In genomic region chrX:34557733-34558132, GRCh38 we compare ENCODE assay signal across 21 cellular contexts.
"Had no signal": no experiment of that assay in that cellular context is flagged by ENCODE, and none has a peak within 500 bp of the region (broad histone marks: within the 10 kb centered on the region; RNA-seq: fewer than 3 reads in every experiment).

No MANE protein-coding gene starts in this region.

- DNase-seq: activated CD4-positive, alpha-beta memory T cell treated with anti-CD3 and anti-CD28 coated beads, Interleukin-2, amount 10 ng/mL, durations not matched to agents 7 days and 5 days; activated CD4-positive, alpha-beta T cell treated with anti-CD3 and anti-CD28 coated beads, Interleukin-2, amount 50 U/mL, for 1 hour; activated CD4-positive, CD25-positive, alpha-beta regulatory T cell; activated gamma-delta T cell treated with Interleukin-2 at 50 U/mL for 16 hours; activated naive CD4-positive, alpha-beta T cell treated with anti-CD3 and anti-CD28 coated beads, Interleukin-2, amount 10 ng/mL, durations not matched to agents 7 days and 5 days; activated naive CD8-positive, alpha-beta T cell treated with anti-CD3 and anti-CD28 coated beads for 36 hours; activated T-cell treated with anti-CD3 and anti-CD28 coated beads, Interleukin-2, amount 50 U/mL, for 72 hours; Kasumi-1; NCI-H1105 treated with DMSO at 0.1 percent for 48 hours; NCI-H1436 treated with DMSO at 0.1 percent for 48 hours; NCI-H187; NCI-H2081; NCI-H446; NCI-H524; PC-3; SHP77; T-helper 17 cell; T-helper 9 cell had no signal

- H3K27ac Mint-ChIP-seq: activated CD4-positive, alpha-beta memory T cell treated with anti-CD3 and anti-CD28 coated beads, Interleukin-2, amount 10 ng/mL, durations not matched to agents 7 days and 5 days; activated naive CD4-positive, alpha-beta T cell treated with anti-CD3 and anti-CD28 coated beads, Interleukin-2, amount 10 ng/mL, durations not matched to agents 7 days and 5 days; activated naive CD8-positive, alpha-beta T cell treated with anti-CD3 and anti-CD28 coated beads for 36 hours; activated T-cell treated with anti-CD3 and anti-CD28 coated beads, Interleukin-2, amount 50 U/mL, for 72 hours; activated T-helper 2 cell treated with anti-CD3 and anti-CD28 coated beads, Interferon-gamma antibody, Interleukin-2, Interleukin-4, amounts not matched to agents 10 μg/mL and 5 μg/mL and 100 μg/mL, durations not matched to agents 14 hours and 24 hours and 36 hours; T-helper 17 cell had no signal

- H3K9me3 Mint-ChIP-seq: activated naive CD4-positive, alpha-beta T cell treated with anti-CD3 and anti-CD28 coated beads, Interleukin-2, amount 10 ng/mL, durations not matched to agents 7 days and 5 days; activated naive CD8-positive, alpha-beta T cell treated with anti-CD3 and anti-CD28 coated beads for 36 hours had no signal

- ATAC-seq: activated T-cell treated with anti-CD3 and anti-CD28 coated beads, Interleukin-2, amount 50 U/mL, for 72 hours; PC-3; T-helper 17 cell had no signal

- H3K4me1 ChIP-seq: SJSA1 had no signal

- H3K4me3 ChIP-seq: SJSA1 had no signal

- H3K9me3 ChIP-seq: SJSA1 had no signal

- H3K27me3 Mint-ChIP-seq: activated CD4-positive, alpha-beta memory T cell treated with anti-CD3 and anti-CD28 coated beads, Interleukin-2, amount 10 ng/mL, durations not matched to agents 7 days and 5 days; activated naive CD4-positive, alpha-beta T cell treated with anti-CD3 and anti-CD28 coated beads, Interleukin-2, amount 10 ng/mL, durations not matched to agents 7 days and 5 days; activated naive CD8-positive, alpha-beta T cell treated with anti-CD3 and anti-CD28 coated beads for 36 hours; T-helper 17 cell had no signal

- H3K27ac ChIP-seq: SJSA1 had no signal

- H3K36me3 Mint-ChIP-seq: activated naive CD4-positive, alpha-beta T cell treated with anti-CD3 and anti-CD28 coated beads, Interleukin-2, amount 10 ng/mL, durations not matched to agents 7 days and 5 days; activated naive CD8-positive, alpha-beta T cell treated with anti-CD3 and anti-CD28 coated beads for 36 hours had no signal

- H3K27me3 ChIP-seq: SJSA1 had no signal

- FAIRE-seq: RCC 7860 had no signal

- H3K36me3 ChIP-seq: SJSA1 had no signal

- H3K4me3 Mint-ChIP-seq: activated CD4-positive, alpha-beta memory T cell treated with anti-CD3 and anti-CD28 coated beads, Interleukin-2, amount 10 ng/mL, durations not matched to agents 7 days and 5 days; activated naive CD4-positive, alpha-beta T cell treated with anti-CD3 and anti-CD28 coated beads, Interleukin-2, amount 10 ng/mL, durations not matched to agents 7 days and 5 days; activated naive CD8-positive, alpha-beta T cell treated with anti-CD3 and anti-CD28 coated beads for 36 hours; activated T-cell treated with anti-CD3 and anti-CD28 coated beads, Interleukin-2, amount 50 U/mL, for 72 hours; T-helper 17 cell had no signal

- H3K4me1 Mint-ChIP-seq: activated CD4-positive, alpha-beta memory T cell treated with anti-CD3 and anti-CD28 coated beads, Interleukin-2, amount 10 ng/mL, durations not matched to agents 7 days and 5 days; activated naive CD4-positive, alpha-beta T cell treated with anti-CD3 and anti-CD28 coated beads, Interleukin-2, amount 10 ng/mL, durations not matched to agents 7 days and 5 days; activated naive CD8-positive, alpha-beta T cell treated with anti-CD3 and anti-CD28 coated beads for 36 hours; T-helper 17 cell had no signal
